In genomic region chr5:35856186-35857003, GRCh38 we compare ENCODE assay signal across 8 cellular contexts. TPM values are rescaled to one million over a fixed set of nuclear protein-coding genes. Genes with fewer than 3 reads are reported as not detected.
DNase-seq lines count a peak whose midpoint lies in the region; ATAC-seq and TF ChIP-seq lines count a peak whose summit lies in the region.

TSS of gene IL7R (plus strand) at chr5:35856891. CDS start at chr5:35856978, 87 bp downstream.

- no peak within 1 kb of the TSS for H3K27ac Mint-ChIP-seq in GM23338

- TF ChIP-seq CTCF in GM23338 (conservative IDR thresholded peaks at IDR 0.05; ENCODE audit: low read depth in 2 of 2) (no peak), spleen (IDR thresholded peaks at IDR 0.05 in 8 of 11, conservative IDR thresholded peaks at IDR 0.05 in 3 of 11) (no peak)

- no peaks in the 10 kb centered on the region for H3K9me2 ChIP-seq in GM23338 (ENCODE audit: insufficient read depth)

- no peaks in the 10 kb centered on the region for H3K9me3 ChIP-seq in spleen

- H3K9me3 Mint-ChIP-seq in GM23338 = no peaks in the 10 kb centered on the region

- H3K4me3 Mint-ChIP-seq in GM23338 = no peak within 1 kb of the TSS

- intact Hi-C loops in spleen (cut with DNase I; ENCODE audit: low total_unique reads) = no loop called here

- H3K4me3 ChIP-seq in GM23338 (no peak within 1 kb of the TSS), spleen (peak within 1 kb of the TSS; percentile 7 to 66 (median 30))

- H3K27ac ChIP-seq in GM23338 (ENCODE audit: low read depth) = no peak within 1 kb of the TSS
- peak within 1 kb of the TSS; percentile 9 to 90 (median 65) for H3K27ac ChIP-seq in spleen

- no peaks in the 10 kb centered on the region for H3K36me3 Mint-ChIP-seq in GM23338 (ENCODE audit: low read depth)

- peaks cover 3% of the 10 kb centered on the region for H3K27me3 Mint-ChIP-seq in GM23338 (ENCODE audit: insufficient read depth, low read depth, poor library complexity)

- H4K20me1 ChIP-seq in GM23338 (replicated peaks; ENCODE audit: insufficient read depth) = no peaks in the 10 kb centered on the region

- TF ChIP-seq POLR2A in spleen (IDR thresholded peaks at IDR 0.05) = peak in 1 of 3 donors; percentile 58

- no peaks in the 10 kb centered on the region for H3K36me3 ChIP-seq in GM23338 (ENCODE audit: insufficient read depth)
- no peaks in the 10 kb centered on the region for H3K36me3 ChIP-seq in spleen

- H3K4me1 Mint-ChIP-seq in GM23338 = peaks cover 27% of the 10 kb centered on the region

- H3K27me3 ChIP-seq in GM23338 (ENCODE audit: insufficient read depth) = no peaks in the 10 kb centered on the region
- H3K27me3 ChIP-seq in spleen (replicated peaks in 1 of 7) = no peaks in the 10 kb centered on the region

- DNase-seq in GM23338 (ENCODE audit: low spot score) (no peak), NOMO-1 treated with DMSO at 0.1 percent for 48 hours (lab: John Stamatoyannopoulos, UW; ENCODE audit: unreplicated experiment) (peak; percentile 93), spleen (no peak), 8988T (no peak), hypothalamus (lab: John Stamatoyannopoulos, UW) (no peak)
- peak; percentile 80 for DNase-seq in central memory CD4-positive, alpha-beta T cell

- H2AFZ ChIP-seq in GM23338 = peak within 1 kb of the TSS; percentile 72; the same call in 1 of the 2 replicates

- H3F3A ChIP-seq in GM23338 (replicated peaks; ENCODE audit: low read depth) = no peaks in the 10 kb centered on the region

- no peaks in the 10 kb centered on the region for H3K79me2 ChIP-seq in GM23338 (replicated peaks; ENCODE audit: insufficient read depth)

- H3K4me2 ChIP-seq in GM23338 = no peak within 1 kb of the TSS

- no peak for ATAC-seq in GM23338
- no peak for ATAC-seq in HG03457 (IDR thresholded peaks at IDR 0.05; ENCODE audit: unreplicated experiment)
- ATAC-seq in HG02981 (IDR thresholded peaks at IDR 0.05; ENCODE audit: unreplicated experiment) = no peak

- H3K4me1 ChIP-seq in GM23338 (ENCODE audit: insufficient read depth) (peaks cover 41% of the 10 kb centered on the region), spleen (peaks cover 0 to 44% (median 23%) of the 10 kb centered on the region in 6 donors)

- WGBS in spleen, 5 donors = 82 to 89% (median 84%) methylated on average over 5 of the region's 5 CpGs

TF ChIP-seq in GM23338, 12 proteins besides CTCF, POLR2A, EP300 and RAD21 (continues in another document):
- no peak for TF ChIP-seq ZNF331 (CRISPR knock-in tag; IDR thresholded peaks at IDR 0.05; ENCODE audit: low read depth)
- TF ChIP-seq JUNB (IDR thresholded peaks at IDR 0.05; ENCODE audit: unreplicated experiment) = no peak
- no peak for TF ChIP-seq NANOG (IDR thresholded peaks at IDR 0.05; ENCODE audit: borderline replicate concordance)
- no peak for TF ChIP-seq CREB1 (CRISPR knock-in tag; IDR thresholded peaks at IDR 0.05; ENCODE audit: low read depth)
- TF ChIP-seq REST (IDR thresholded peaks at IDR 0.05; ENCODE audit: unreplicated experiment) = no peak
- no peak for TF ChIP-seq ZNF114 (CRISPR knock-in tag; IDR thresholded peaks at IDR 0.05)
- TF ChIP-seq ZNF462 (CRISPR knock-in tag; IDR thresholded peaks at IDR 0.05) = no peak
- TF ChIP-seq EZH2 (IDR thresholded peaks at IDR 0.05; ENCODE audit: low read depth, unreplicated experiment) = no peak
- no peak for TF ChIP-seq EZH2phosphoT487 (IDR thresholded peaks at IDR 0.05; ENCODE audit: unreplicated experiment)
- TF ChIP-seq POLR2AphosphoS5 (IDR thresholded peaks at IDR 0.05; ENCODE audit: low read depth) = no peak

RNA-seq across cellular contexts. Expression of gene IL7R, which starts in this region (rescaled TPM):
- total RNA-seq in GM23338 (2014; rRNA removed; shearing (Covaris generic)) = not detected in 2 replicates
- polyA plus RNA-seq in GM23338 (2016; fragmentation: Nextera tagmentation; extraction: Ambion mirVana) = not detected in 2 replicates
- total RNA-seq in spleen = 100 to 1,000 TPM in 4 of 7 donors, 10 to 100 TPM in 3; 82.3 to 280 (median 130) TPM
- 10 to 100 TPM; 13.5 to 21.8 (median 16.3) TPM for polyA plus RNA-seq in spleen

Comparison
In these comparisons a context has a peak if more than half of its experiments do, and no peak if none do; other contexts are left out.
1. RNA of gene IL7R (total RNA-seq): 82.3 to 280 TPM in spleen; not detected in GM23338; every median in the first group is over 10 times any median in the second.
2. RNA of gene IL7R (polyA plus RNA-seq): 13.5 to 21.8 TPM in spleen; not detected in GM23338; every median in the first group is over 10 times any median in the second.
3. DNase-seq: peak in NOMO-1 treated with DMSO at 0.1 percent for 48 hours (single experiment) and central memory CD4-positive, alpha-beta T cell (single experiment); none in GM23338 (single experiment), spleen (single experiment), 8988T (single experiment) and hypothalamus (0 of 51).